11 cellular contexts compared by ENCODE assay signal in the genomic region with DNA sequence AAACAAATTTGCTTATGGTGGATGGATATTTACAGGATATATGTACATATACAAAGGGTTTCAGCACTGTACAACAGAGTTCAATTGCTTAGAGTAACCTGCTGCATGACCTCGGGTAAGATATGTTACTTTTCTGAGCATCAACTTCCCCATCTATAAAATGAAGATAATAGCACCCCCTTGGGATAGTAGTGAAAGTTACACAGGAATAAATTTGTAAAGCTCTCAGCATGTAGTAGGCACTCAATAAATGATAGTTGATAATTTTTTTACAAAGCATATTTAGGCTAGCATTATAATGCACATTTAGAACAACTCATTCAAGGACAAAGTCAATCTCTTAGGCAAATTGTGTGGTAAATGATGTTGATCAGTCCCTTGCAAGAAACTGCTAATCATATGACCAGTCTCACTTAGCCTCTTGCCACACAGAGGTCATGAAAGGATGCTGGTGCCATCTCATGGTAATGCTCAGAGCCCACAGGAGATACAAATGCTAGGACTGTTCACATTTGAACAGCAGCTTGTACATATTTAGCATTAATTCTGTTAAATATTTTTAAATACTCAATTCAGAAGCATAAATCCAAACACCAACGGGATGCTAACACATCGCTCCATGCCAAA.
DNase-seq lines count a peak whose midpoint lies in the region; ATAC-seq, FAIRE-seq and TF ChIP-seq lines count a peak whose summit lies in the region.
"Had no signal": no experiment of that assay in that cellular context is flagged by ENCODE, and none has a peak within 500 bp of the region (broad histone marks: within the 10 kb centered on the region; RNA-seq: fewer than 3 reads in every experiment).

No MANE protein-coding gene starts in this region.

- peak overlapping the region; percentile 35 for H3K27ac Mint-ChIP-seq in Calu3 (ENCODE audit: unreplicated experiment)
- H3K27ac Mint-ChIP-seq: T-helper 1 cell treated with Interleukin-12 subunit alpha and Interleukin-12 subunit beta and Interleukin-4 antibody, amounts not matched to agents 30 μg/mL and 1 μg/mL, for 36 hours had no signal

- H3K27me3 Mint-ChIP-seq in Calu3 (ENCODE audit: unreplicated experiment) = no peaks in the 10 kb centered on the region
- H3K27me3 Mint-ChIP-seq: brain had no signal

- intact Hi-C loops in Calu3 (cut with micrococcal nuclease; ENCODE audit: unreplicated experiment) = loop anchor here (1.0 to 10.0 kb wide), 3 partner anchors 37 to 220 kb away; no protein-coding TSS in a partner anchor

- peaks cover 5% of the 10 kb centered on the region for H3K36me3 Mint-ChIP-seq in Calu3 (ENCODE audit: insufficient read depth, unreplicated experiment)

- peaks cover 45% of the 10 kb centered on the region for H3K4me1 Mint-ChIP-seq in Calu3 (ENCODE audit: low read depth, unreplicated experiment)

- H3K9me3 ChIP-seq in keratinocyte (ENCODE audit: control insufficient read depth, low read depth, low read length) = no peaks in the 10 kb centered on the region
- H3K9me3 ChIP-seq: gastroesophageal sphincter had no signal

- TF ChIP-seq CTCF in Calu3 (IDR thresholded peaks at IDR 0.05; ENCODE audit: unreplicated experiment) = peak; percentile 4
- TF ChIP-seq CTCF in keratinocyte (optimal IDR thresholded peaks at IDR 0.05 in 1 of 3, IDR thresholded peaks at IDR 0.05 in 1 of 3, conservative IDR thresholded peaks at IDR 0.05 in 1 of 3; ENCODE audit: extremely low read depth in 1 of 3, insufficient read depth in 2 of 3, low read length in 3 of 3) = peak in 2 of 3 experiments; percentile 23 to 39

- H3K36me3 ChIP-seq in keratinocyte (ENCODE audit: control insufficient read depth in 2 of 2, extremely low read depth in 1 of 2, insufficient read depth in 2 of 2, low read length in 2 of 2) = no peaks in the 10 kb centered on the region
- H3K36me3 ChIP-seq: gastroesophageal sphincter had no signal

- no peak overlapping the region for H2AFZ ChIP-seq in keratinocyte (ENCODE audit: control insufficient read depth, low read length)

- no TSS peak for BruUV-seq in Calu3 (replicated peaks; lab: Mats Ljungman, UMichigan)

- no peak overlapping the region for H3K4me2 ChIP-seq in keratinocyte (ENCODE audit: control insufficient read depth, extremely low read depth, insufficient read depth, low read depth, low read length)

- peaks cover 6% of the 10 kb centered on the region for H3K9me3 Mint-ChIP-seq in Calu3 (ENCODE audit: low read depth, unreplicated experiment)

- CTCF ChIA-PET in Calu3 (lab: Charles Lee) = interaction anchor here (1.0 to 1.4 kb wide), 2 partner anchors 21 to 47 kb away, joined by 3 to 9 read pairs; no protein-coding TSS in a partner anchor

- H3K4me1 ChIP-seq in keratinocyte (ENCODE audit: control insufficient read depth, extremely low read depth, insufficient read depth, low read length) = no peaks in the 10 kb centered on the region
- H3K4me1 ChIP-seq: gastroesophageal sphincter had no signal

- FAIRE-seq in keratinocyte (lab: Jason Lieb, UNC) = peak; percentile 5

- no peak overlapping the region for H3K4me3 Mint-ChIP-seq in Calu3 (ENCODE audit: low read depth, unreplicated experiment)
- H3K4me3 Mint-ChIP-seq: brain; T-helper 1 cell treated with Interleukin-12 subunit alpha and Interleukin-12 subunit beta and Interleukin-4 antibody, amounts not matched to agents 30 μg/mL and 1 μg/mL, for 36 hours had no signal

- H3K27ac ChIP-seq in keratinocyte (ENCODE audit: control insufficient read depth, insufficient read depth, low read length) = no peak overlapping the region
- H3K27ac ChIP-seq: gastroesophageal sphincter had no signal

- dilution Hi-C loops in keratinocyte (cut with MboI; ENCODE audit: extremely low pct_ligation_motif_present, low sequenced_read_pairs) = no loop called here

- no peak overlapping the region for H3K4me3 ChIP-seq in keratinocyte (ENCODE audit: control insufficient read depth in 2 of 3, extremely low read depth in 1 of 3, insufficient read depth in 2 of 3, low read depth in 1 of 3, low read length in 3 of 3)
- H3K4me3 ChIP-seq: gastroesophageal sphincter had no signal

- H3K9ac ChIP-seq in keratinocyte (ENCODE audit: control insufficient read depth, extremely low read depth, insufficient read depth, low read length) = no peak overlapping the region

- H3K27me3 ChIP-seq in keratinocyte (ENCODE audit: control insufficient read depth, extremely low read depth, insufficient read depth, low read length) = no peaks in the 10 kb centered on the region
- H3K27me3 ChIP-seq: gastroesophageal sphincter had no signal

- DNase-seq in Calu3 (no peak), SKM-1 treated with dmso at 0.1 percent for 144 hours (lab: John Stamatoyannopoulos, UW; ENCODE audit: unreplicated experiment) (peak; percentile 31), keratinocyte (ENCODE audit: low read depth, low spot score) (no peak), NCI-H1092 (lab: John Stamatoyannopoulos, UW) (no peak)

- ATAC-seq in HG03442 (IDR thresholded peaks at IDR 0.05; ENCODE audit: unreplicated experiment) (peak; percentile 42), GM21825 (IDR thresholded peaks at IDR 0.05; ENCODE audit: unreplicated experiment) (no peak), GM18907 (IDR thresholded peaks at IDR 0.05; ENCODE audit: unreplicated experiment) (no peak), HG03175 (IDR thresholded peaks at IDR 0.05; ENCODE audit: unreplicated experiment) (no peak)
- ATAC-seq: gastroesophageal sphincter had no signal

- H3K9me1 ChIP-seq in keratinocyte (ENCODE audit: control insufficient read depth, extremely low read depth, insufficient read depth, low read length) = no peaks in the 10 kb centered on the region

- H4K20me1 ChIP-seq in keratinocyte (ENCODE audit: control insufficient read depth, extremely low read depth, insufficient read depth, low read length) = no peaks in the 10 kb centered on the region

- no peaks in the 10 kb centered on the region for H3K79me2 ChIP-seq in keratinocyte (ENCODE audit: control insufficient read depth, insufficient read depth, low read length)
